In the genomic region with DNA sequence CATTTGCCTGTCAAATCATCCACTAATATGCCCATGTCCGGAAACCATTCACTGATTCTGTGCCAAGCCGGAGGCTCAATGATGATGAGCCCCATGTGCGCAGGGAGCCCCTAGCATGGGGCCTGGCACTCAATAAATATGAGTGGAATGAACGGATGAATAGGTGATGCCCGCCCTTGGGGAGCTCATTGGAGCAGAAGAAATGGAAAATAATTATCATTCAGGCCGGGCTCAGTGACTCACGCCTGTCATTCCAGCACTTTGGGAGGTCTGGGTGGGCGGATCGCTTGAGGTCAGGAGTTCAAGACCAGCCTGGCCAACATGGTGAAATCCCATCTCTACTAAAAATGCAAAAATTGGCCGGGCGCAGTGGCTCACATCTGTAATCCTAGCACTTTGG, we compare ENCODE assay signal across 15 cellular contexts. TPM values are rescaled to one million over a fixed set of nuclear protein-coding genes. Genes with fewer than 3 reads are reported as not detected.
DNase-seq lines count a peak whose midpoint lies in the region; ATAC-seq and TF ChIP-seq lines count a peak whose summit lies in the region.
"Had no signal": no experiment of that assay in that cellular context is flagged by ENCODE, and none has a peak within 500 bp of the region (broad histone marks: within the 10 kb centered on the region; RNA-seq: fewer than 3 reads in every experiment).

No MANE protein-coding gene starts in this region.

- H3K36me3 ChIP-seq in GM23248 (ENCODE audit: low read depth) = no peaks in the 10 kb centered on the region

- DNase-seq in AG08395 (ENCODE audit: low spot score) = peak; percentile 48
- DNase-seq in GM23248 = peak; percentile 74
- no peak for DNase-seq in activated naive CD8-positive, alpha-beta T cell treated with anti-CD3 and anti-CD28 coated beads for 36 hours
- DNase-seq in iris pigment epithelial cell (ENCODE audit: low read depth) = peak; percentile 76
- no peak for DNase-seq in COLO829 (ENCODE audit: low spot score)
- DNase-seq: activated CD8-positive, alpha-beta memory T cell treated with anti-CD3 and anti-CD28 coated beads, Interleukin-2, amount 50 U/mL, for 48 hours; effector memory CD4-positive, alpha-beta T cell; glutamatergic neuron; NCI-H1092 treated with DMSO at 0.1 percent for 48 hours; posterior cingulate gyrus had no signal

- in situ Hi-C loops in GM23248 (cut with MboI) = no loop called here

- no peak overlapping the region for H2AFZ ChIP-seq in GM23248

- no peak overlapping the region for H3K4me2 ChIP-seq in GM23248 (ENCODE audit: unreplicated experiment)

- H3F3A ChIP-seq in GM23248 (ENCODE audit: insufficient read depth) = no peaks in the 10 kb centered on the region

- no peak for TF ChIP-seq POLR2A in GM18505 (IDR thresholded peaks at IDR 0.05; ENCODE audit: borderline replicate concordance, extremely low read depth, insufficient read depth, insufficient read length)

- H3K4me1 ChIP-seq in GM23248 (ENCODE audit: insufficient read depth) = no peaks in the 10 kb centered on the region

- no peaks in the 10 kb centered on the region for H4K20me1 ChIP-seq in GM23248 (ENCODE audit: insufficient read depth)

- no peaks in the 10 kb centered on the region for H3K79me2 ChIP-seq in GM23248 (ENCODE audit: insufficient read depth)

- 48 to 50% methylated on average over 11 of the region's 11 CpGs for WGBS in GM23248 (ENCODE audit: low coverage in 1 of 2, low lambda C conversion rate in 2 of 2, missing lambda C conversion rate in 2 of 2), 2 experiments

- no peaks in the 10 kb centered on the region for H3K9me3 Mint-ChIP-seq in activated naive CD8-positive, alpha-beta T cell treated with anti-CD3 and anti-CD28 coated beads for 36 hours

- H3K27ac ChIP-seq in GM23248 = 0 out of 2 replicates have a peak overlapping the region, but pooled peaks have one; percentile 25
- H3K27ac ChIP-seq: C4-2B, VCaP had no signal

- H3K9me3 ChIP-seq in GM23248 (ENCODE audit: low read depth) = no peaks in the 10 kb centered on the region

- peak overlapping the region; percentile 56 for H3K27ac Mint-ChIP-seq in activated naive CD8-positive, alpha-beta T cell treated with anti-CD3 and anti-CD28 coated beads for 36 hours

- H3K9me2 ChIP-seq in GM23248 (ENCODE audit: insufficient read depth) = no peaks in the 10 kb centered on the region

- no peak for ATAC-seq in GM18520 (IDR thresholded peaks at IDR 0.05; ENCODE audit: unreplicated experiment)
- ATAC-seq in GM18505 (IDR thresholded peaks at IDR 0.05; ENCODE audit: unreplicated experiment) = no peak
- ATAC-seq in GM18519 (IDR thresholded peaks at IDR 0.05; ENCODE audit: low FRiP score, unreplicated experiment) = no peak

- H3K36me3 Mint-ChIP-seq in activated naive CD8-positive, alpha-beta T cell treated with anti-CD3 and anti-CD28 coated beads for 36 hours = peaks cover 12% of the 10 kb centered on the region

- H3K27me3 ChIP-seq in GM23248 (replicated peaks; ENCODE audit: insufficient read depth) = no peaks in the 10 kb centered on the region

- no peak overlapping the region for H3K4me3 ChIP-seq in GM23248

- no peak overlapping the region for H3K4me3 Mint-ChIP-seq in activated naive CD8-positive, alpha-beta T cell treated with anti-CD3 and anti-CD28 coated beads for 36 hours

- peaks cover 9% of the 10 kb centered on the region for H3K4me1 Mint-ChIP-seq in activated naive CD8-positive, alpha-beta T cell treated with anti-CD3 and anti-CD28 coated beads for 36 hours

- H3K9ac ChIP-seq in GM23248 = no peak overlapping the region

- no peaks in the 10 kb centered on the region for H3K27me3 Mint-ChIP-seq in activated naive CD8-positive, alpha-beta T cell treated with anti-CD3 and anti-CD28 coated beads for 36 hours

RNA-seq across cellular contexts. Expression of a gene that starts 11.0 kb away (rescaled TPM):
- total RNA-seq in GM23248 (2014; rRNA removed; shearing (Covaris generic)) = 28.1 and 35.5 TPM in 2 replicates
- 61.0 and 62.2 TPM in 2 replicates for polyA plus RNA-seq in GM23248 (2016; fragmentation: Nextera tagmentation; extraction: Ambion mirVana)
- 10 to 100 TPM; 28.0 to 29.6 TPM for total RNA-seq in activated naive CD8-positive, alpha-beta T cell treated with anti-CD3 and anti-CD28 coated beads for 36 hours

RNA-seq across cellular contexts. Expression of a gene that starts 25.1 kb away (rescaled TPM):
- total RNA-seq in GM23248 (2014; rRNA removed; shearing (Covaris generic)) = 38.2 and 42.7 TPM in 2 replicates
- 54.4 and 58.6 TPM in 2 replicates for polyA plus RNA-seq in GM23248 (2016; fragmentation: Nextera tagmentation; extraction: Ambion mirVana)
- total RNA-seq in activated naive CD8-positive, alpha-beta T cell treated with anti-CD3 and anti-CD28 coated beads for 36 hours = 10 to 100 TPM; 35.4 to 41.3 TPM

Comparison
In these comparisons a context has a peak if more than half of its experiments do, and no peak if none do; other contexts are left out.
1. DNase-seq: peak in AG08395 (single experiment), GM23248 (single experiment) and iris pigment epithelial cell (single experiment); none in activated naive CD8-positive, alpha-beta T cell treated with anti-CD3 and anti-CD28 coated beads for 36 hours (single experiment) and COLO829 (single experiment).